9 cellular contexts compared by ENCODE assay signal in the genomic region with DNA sequence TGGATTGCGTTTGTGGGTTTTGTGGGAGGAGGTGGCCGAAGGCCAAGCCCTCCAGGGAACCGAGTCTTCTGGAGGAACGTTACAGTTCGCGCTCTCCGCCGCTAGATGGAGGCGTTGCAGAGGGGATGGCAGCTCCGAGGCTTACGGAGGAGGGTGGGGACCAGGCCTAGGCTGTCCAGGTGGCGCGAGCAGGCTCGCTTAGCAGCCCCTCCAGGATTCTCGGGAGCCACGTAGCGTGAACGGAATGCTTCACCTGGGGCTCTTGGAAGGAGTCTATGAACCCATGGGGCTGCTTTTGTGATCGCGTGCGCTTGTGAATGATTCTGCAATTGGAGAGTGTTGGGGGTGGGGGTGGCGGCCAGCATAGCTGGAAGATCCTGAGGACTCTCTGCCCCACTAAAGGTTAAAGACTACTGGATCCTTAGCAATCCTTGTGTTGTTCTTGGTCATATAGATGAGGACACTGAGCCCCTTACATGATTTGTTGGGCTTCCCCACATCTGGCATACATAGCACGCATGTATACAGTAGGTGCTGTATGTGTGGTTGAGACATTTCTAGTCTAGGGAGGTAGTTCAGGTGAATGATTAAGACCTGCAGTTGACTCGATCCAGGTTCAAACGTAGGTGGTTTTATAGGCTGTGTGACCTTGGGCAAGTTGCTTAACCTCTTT. TPM values are rescaled to one million over a fixed set of nuclear protein-coding genes. Genes with fewer than 3 reads are reported as not detected.
A peak's percentile ranks its signal among the peaks of the same experiment; 100 is the strongest.
DNase-seq lines count a peak whose midpoint lies in the region; ATAC-seq and TF ChIP-seq lines count a peak whose summit lies in the region.
"Had no signal": no experiment of that assay in that cellular context is flagged by ENCODE, and none has a peak within 500 bp of the region (broad histone marks: within the 10 kb centered on the region; RNA-seq: fewer than 3 reads in every experiment).

No MANE protein-coding gene starts in this region.

- ATAC-seq in GM19025 (IDR thresholded peaks at IDR 0.05; ENCODE audit: low read depth, unreplicated experiment) (peak; percentile 95), HG03432 (IDR thresholded peaks at IDR 0.05; ENCODE audit: unreplicated experiment) (peak; percentile 84), natural killer cell (peak; percentile 60 to 90 (median 72))

- TF ChIP-seq EP300 in suprapubic skin (IDR thresholded peaks at IDR 0.05) = no peak

- no peak overlapping the region for H3K4me3 ChIP-seq in NT2/D1 (ENCODE audit: insufficient read length, low read depth)
- H3K4me3 ChIP-seq in suprapubic skin = no peak overlapping the region

- peaks cover 0 to 6% of the 10 kb centered on the region in 2 donors for H3K4me1 Mint-ChIP-seq in natural killer cell

- H3K4me3 Mint-ChIP-seq in natural killer cell = no peak overlapping the region

- H3K36me3 ChIP-seq in NT2/D1 (ENCODE audit: insufficient read depth, insufficient read length, low read length) = no peaks in the 10 kb centered on the region
- no peaks in the 10 kb centered on the region for H3K36me3 ChIP-seq in suprapubic skin

- H3K9ac ChIP-seq in NT2/D1 (ENCODE audit: insufficient read length, low read depth) = no peak overlapping the region

- DNase-seq in C1 segment of cervical spinal cord (lab: John Stamatoyannopoulos, UW) (peak in 9 of 14 donors; percentile 2 to 61 (median 32)), NT2/D1 (ENCODE audit: low read depth, low spot score) (peak; percentile 75), activated T-cell treated with anti-CD3 and anti-CD28 coated beads for 1 hour (ENCODE audit: low read depth) (peak; percentile 20), fibroblast of gingiva (ENCODE audit: low read depth) (peak; percentile 65), natural killer cell (peak; percentile 32), suprapubic skin (ENCODE audit: low spot score in 2 of 2) (peak; percentile 77 to 86)

- intact Hi-C loops in natural killer cell (cut with micrococcal nuclease) = loop anchor here (2.0 kb wide), 1 partner anchor 412 kb away; no protein-coding TSS in a partner anchor

- H3K4me1 ChIP-seq in NT2/D1 (ENCODE audit: insufficient read depth, insufficient read length) (no peaks in the 10 kb centered on the region), suprapubic skin (peaks cover 5% of the 10 kb centered on the region)

- TF ChIP-seq CTCF in natural killer cell (IDR thresholded peaks at IDR 0.05) = peak; percentile 63
- TF ChIP-seq CTCF in suprapubic skin (IDR thresholded peaks at IDR 0.05) = peak; percentile 40 to 81

- H3K36me3 Mint-ChIP-seq in natural killer cell = no peaks in the 10 kb centered on the region

- no peaks in the 10 kb centered on the region; the same call in 1 of the 2 replicates for H3K9me3 ChIP-seq in NT2/D1 (ENCODE audit: insufficient read depth, low read length)
- no peaks in the 10 kb centered on the region for H3K9me3 ChIP-seq in suprapubic skin

- H3K9me3 Mint-ChIP-seq in natural killer cell = no peaks in the 10 kb centered on the region

- no peaks in the 10 kb centered on the region for H3K27me3 Mint-ChIP-seq in natural killer cell (ENCODE audit: low read depth in 2 of 2)

- WGBS in suprapubic skin = 19% methylated on average over 25 of the region's 25 CpGs

- H3K27ac Mint-ChIP-seq in natural killer cell = no peak overlapping the region

- H3K27me3 ChIP-seq in NT2/D1 (ENCODE audit: insufficient read depth, insufficient read length) (peaks cover 52% of the 10 kb centered on the region), suprapubic skin (no peaks in the 10 kb centered on the region)

- no peak overlapping the region for H3K27ac ChIP-seq in suprapubic skin

- no peak for TF ChIP-seq POLR2A in suprapubic skin (IDR thresholded peaks at IDR 0.05)

RNA-seq across cellular contexts. Expression of a gene that starts 25.7 kb away (rescaled TPM):
- total RNA-seq in natural killer cell (not detected), suprapubic skin (1 to 10 TPM in 3 of 4 donors, not detected in 1; 1.2 to 4.0 (median 1.4) TPM)
- total RNA-seq: T-helper 2 cell treated with Interferon-gamma antibody and Interleukin-4, amounts not matched to agents 100 ng/mL and 5 ng/mL, for 36 hours had no signal

Comparison
In these comparisons a context has a peak if more than half of its experiments do, and no peak if none do; other contexts are left out.
1. DNase-seq: peak in every context shown above with its lines; median percentile 82 in suprapubic skin; 75 in NT2/D1; 65 in fibroblast of gingiva; 32 in C1 segment of cervical spinal cord; 32 in natural killer cell; 20 in activated T-cell treated with anti-CD3 and anti-CD28 coated beads for 1 hour.